Comparison of ENCODE assay signal across 8 cellular contexts in genomic region chr6:33696538-33697518, GRCh38. TPM values are rescaled to one million over a fixed set of nuclear protein-coding genes. Genes with fewer than 3 reads are reported as not detected.
A peak's percentile ranks its signal among the peaks of the same experiment; 100 is the strongest.
DNase-seq lines count a peak whose midpoint lies in the region; ATAC-seq, FAIRE-seq and TF ChIP-seq lines count a peak whose summit lies in the region.

No MANE protein-coding gene starts in this region.

- no peak overlapping the region for H3K14ac ChIP-seq in H1 (ENCODE audit: insufficient read length)

- no peak overlapping the region for H3K4ac ChIP-seq in H1 (replicated peaks; ENCODE audit: insufficient read length, low read depth, low read length)

- H3K27me3 ChIP-seq in AG04450 (ENCODE audit: control insufficient read depth, insufficient read depth, low read length): no peaks in the 10 kb centered on the region
- H3K27me3 ChIP-seq in H1 (replicated peaks in 1 of 4; ENCODE audit: control insufficient read depth in 3 of 4, extremely low read depth in 1 of 4, insufficient read depth in 3 of 4, low read length in 3 of 4): no peaks in the 10 kb centered on the region

- no peak for TF ChIP-seq POLR2A in H1 (IDR thresholded peaks at IDR 0.05; ENCODE audit: control extremely low read depth in 1 of 2, low read depth in 2 of 2, low read length in 2 of 2)

- no peak overlapping the region for H4K8ac ChIP-seq in H1 (ENCODE audit: extremely low read depth, insufficient read depth, low read length)

- POLR2A ChIA-PET in AG04450 (lab: Yijun Ruan, JAX) (no interaction called here), H1 (lab: Charles Lee; ENCODE audit: partially characterized antibody) (interaction anchor here (0.5 to 1.8 kb wide), 8 partner anchors 9 to 294 kb away, joined by 3 to 7 read pairs (median 3); partner anchors contain the start of genes ITPR3 and UQCC2)

- H3K79me2 ChIP-seq in H1 (ENCODE audit: control insufficient read depth in 1 of 2, insufficient read depth in 2 of 2, low read length in 2 of 2): no peaks in the 10 kb centered on the region

- 84% methylated on average over 15 of the region's 15 CpGs; no CpG with 5 or more reads in 1 of the 2 experiments for WGBS in H1 (ENCODE audit: extremely low coverage in 1 of 2, insufficient coverage in 1 of 2, insufficient read length in 1 of 2, insufficient replicate concordance in 2 of 2, low coverage in 1 of 2, low lambda C conversion rate in 2 of 2, missing lambda C conversion rate in 1 of 2), 2 experiments

- H3K18ac ChIP-seq in H1 (ENCODE audit: extremely low read depth, low read length): no peak overlapping the region

- H3K9ac ChIP-seq in H1 (replicated peaks in 1 of 4; ENCODE audit: extremely low read depth in 1 of 4, low read depth in 3 of 4, low read length in 3 of 4): no peak overlapping the region

- no peak overlapping the region for H4K91ac ChIP-seq in H1 (replicated peaks; ENCODE audit: insufficient read length, low read length)

- H2BK20ac ChIP-seq in H1 (ENCODE audit: low read length): no peak overlapping the region

- ATAC-seq in omental fat pad (ENCODE audit: low FRiP score) (peak; percentile 46), GM18511 (IDR thresholded peaks at IDR 0.05; ENCODE audit: unreplicated experiment) (no peak), GM18868 (IDR thresholded peaks at IDR 0.05; ENCODE audit: unreplicated experiment) (no peak), GM18867 (IDR thresholded peaks at IDR 0.05; ENCODE audit: unreplicated experiment) (no peak)

- no peak for TF ChIP-seq EP300 in H1 (IDR thresholded peaks at IDR 0.05; ENCODE audit: borderline replicate concordance in 1 of 2, low read depth in 2 of 2, low read length in 2 of 2)

- no peak overlapping the region for H3K4me2 ChIP-seq in H1 (ENCODE audit: insufficient read depth in 1 of 2, low read depth in 2 of 2, low read length in 2 of 2)

- 0 out of 2 replicates have a peak overlapping the region, but pooled peaks have one; percentile 18 for H2BK5ac ChIP-seq in H1 (ENCODE audit: low read depth, low read length)

- H3K27ac ChIP-seq in AG04450 (ENCODE audit: low read depth, low read length): no peak overlapping the region
- no peak overlapping the region for H3K27ac ChIP-seq in H1 (ENCODE audit: low read depth, low read length)

- H3K79me1 ChIP-seq in H1 (ENCODE audit: low read depth, low read length): no peaks in the 10 kb centered on the region

- H3K4me3 ChIP-seq in AG04450 (ENCODE audit: low read depth, low read length) (no peak overlapping the region), H1 (ENCODE audit: extremely low read depth in 1 of 4, insufficient read depth in 2 of 4, low read depth in 3 of 4, low read length in 4 of 4) (no peak overlapping the region)

- H3K9me3 ChIP-seq in AG04450 (ENCODE audit: control insufficient read depth, insufficient read depth, low read length) (no peaks in the 10 kb centered on the region; the same call in 1 of the 2 replicates), H1 (ENCODE audit: insufficient read depth in 2 of 2, low read depth in 1 of 2, low read length in 1 of 2) (no peaks in the 10 kb centered on the region)

- H2AFZ ChIP-seq in H1 (ENCODE audit: low read length): no peak overlapping the region

- TF ChIP-seq RAD21 in H1 (IDR thresholded peaks at IDR 0.05 in 1 of 2, conservative IDR thresholded peaks at IDR 0.05 in 1 of 2; ENCODE audit: low read depth in 2 of 2, low read length in 2 of 2): no peak

- H2BK12ac ChIP-seq in H1 (ENCODE audit: low read depth, low read length): no peak overlapping the region

- no peak overlapping the region for H3K56ac ChIP-seq in H1 (replicated peaks; ENCODE audit: insufficient read length, low read depth, low read length)

- H2BK15ac ChIP-seq in H1 (ENCODE audit: low read length): 0 out of 2 replicates have a peak overlapping the region, but pooled peaks have one; percentile 16

- DNase-seq in AG04450 (ENCODE audit: low read depth, low spot score) (peak; percentile 15), HCEC 1CT (peak; percentile 57), SK-MEL-5 (ENCODE audit: low read depth, low spot score) (peak; percentile 69), H1 (ENCODE audit: low read depth in 1 of 2, low spot score in 2 of 2) (no peak), omental fat pad (ENCODE audit: low spot score) (no peak)

- peaks cover 26 to 65% (median 33%) of the 10 kb centered on the region in 4 experiments for H3K36me3 ChIP-seq in H1 (ENCODE audit: control insufficient read depth in 2 of 4, insufficient read depth in 4 of 4, low read length in 3 of 4)

- no peak overlapping the region for H2BK120ac ChIP-seq in H1 (replicated peaks; ENCODE audit: low read depth, low read length)

- H3K23ac ChIP-seq in H1 (ENCODE audit: insufficient read length): no peak overlapping the region

- TF ChIP-seq CTCF in AG04450 (IDR thresholded peaks at IDR 0.05; ENCODE audit: low read depth, low read length): no peak
- TF ChIP-seq CTCF in H1 (IDR thresholded peaks at IDR 0.05; ENCODE audit: control extremely low read depth in 1 of 3, insufficient read depth in 1 of 3, low read depth in 1 of 3, low read length in 3 of 3): no peak
- TF ChIP-seq CTCF in omental fat pad (IDR thresholded peaks at IDR 0.05): no peak

- no peak overlapping the region for H2AK5ac ChIP-seq in H1 (ENCODE audit: low read depth, low read length)

- peaks cover 7 to 12% of the 10 kb centered on the region in 2 experiments for H4K20me1 ChIP-seq in H1 (replicated peaks in 1 of 2; ENCODE audit: control insufficient read depth in 1 of 2, insufficient read depth in 2 of 2, low read length in 2 of 2)

- FAIRE-seq in H1 (lab: Jason Lieb, UNC): no peak

- no peak overlapping the region for H4K5ac ChIP-seq in H1 (ENCODE audit: insufficient read length, low read depth, low read length)

- in situ Hi-C loops in SK-MEL-5 (cut with HindIII; ENCODE audit: low pct_unique_long_range_greater_than_20kb, low sequenced_read_pairs): no loop called here

- CTCF ChIA-PET in AG04450 (lab: Charles Lee): interaction anchor here (0.6 to 2.0 kb wide), 8 partner anchors 9 to 118 kb away, joined by 3 to 17 read pairs (median 4); partner anchors contain the start of gene UQCC2
- CTCF ChIA-PET in H1 (lab: Charles Lee; ENCODE audit: partially characterized antibody): interaction anchor here (0.7 to 1.9 kb wide), 17 partner anchors 11 to 221 kb away, joined by 3 to 14 read pairs (median 4); partner anchors contain the start of gene UQCC2

- no peaks in the 10 kb centered on the region for H3K23me2 ChIP-seq in H1 (ENCODE audit: low read depth, low read length)

- peaks cover 0 to 7% (median under 1%) of the 10 kb centered on the region in 4 experiments; a peak in 3 of 7 replicates for H3K4me1 ChIP-seq in H1 (replicated peaks in 1 of 4; ENCODE audit: control insufficient read depth in 3 of 4, insufficient read depth in 4 of 4, low read length in 3 of 4)

TF ChIP-seq in H1, 55 proteins besides CTCF, POLR2A, EP300 and RAD21:
- TF ChIP-seq POLR2AphosphoS5 (IDR thresholded peaks at IDR 0.05; ENCODE audit: low read depth, low read length) (peak; percentile 31; the same call in 1 of the 2 replicates), FOSL1 (IDR thresholded peaks at IDR 0.05; ENCODE audit: insufficient read depth, low read depth, low read length) (no peak), TAF7 (optimal IDR thresholded peaks at IDR 0.05; ENCODE audit: borderline replicate concordance, low read depth, low read length) (no peak)

RNA-seq across cellular contexts. Expression of gene UQCC2, which starts 14.7 kb away (rescaled TPM):
- polyA plus RNA-seq in AG04450 (2011; rRNA removed) (67.9 and 84.1 TPM in 2 replicates), H1 (2011; rRNA removed) (44.1 and 52.1 TPM in 2 replicates)
- polyA minus RNA-seq in AG04450 (2011; rRNA and poly(A)+ RNA removed): 15.2 and 23.4 TPM in 2 replicates
- total RNA-seq in SK-MEL-5 (2014; rRNA removed; shearing (Covaris generic)): 36.1 and 40.1 TPM in 2 replicates
- polyA plus RNA-seq in SK-MEL-5 (2015; cell fraction: cytosol; rRNA removed): 31.1 and 32.0 TPM in 2 replicates
- 41.3 and 53.5 TPM in 2 replicates for polyA plus RNA-seq in SK-MEL-5 (2015; cell fraction: nucleus; rRNA removed)
- 104 and 107 TPM in 2 replicates for total RNA-seq in H1 (2021; fragmentation: NEBNext Ultra II Directional; extraction: Animal tissue kit (Norgen Biotek cat#: 25700))
- polyA plus RNA-seq in H1 (2011; cell fraction: cytosol; rRNA removed): 57.4 TPM
- 62.0 TPM for polyA plus RNA-seq in H1 (2011; cell fraction: nucleus; rRNA removed)
- polyA plus RNA-seq in H1 (2012, experiment 1 of 2): 117 to 214 TPM (median 170 TPM) in 4 replicates
- 56.3 TPM for polyA plus RNA-seq in H1 (2012, experiment 2 of 2)
- 88.8 TPM for polyA plus RNA-seq in H1 (2013, experiment 1 of 2)
- 97.1 TPM for polyA plus RNA-seq in H1 (2013, experiment 2 of 2)
- 13.7 and 13.9 TPM in 2 replicates for polyA minus RNA-seq in H1 (2011; rRNA and poly(A)+ RNA removed)
- polyA minus RNA-seq in H1 (2011; cell fraction: cytosol; rRNA and poly(A)+ RNA removed): 12.4 TPM
- 21.4 TPM for polyA minus RNA-seq in H1 (2011; cell fraction: nucleus; rRNA and poly(A)+ RNA removed)
- total RNA-seq in omental fat pad: 10 to 100 TPM; 10.4 to 19.6 (median 15.5) TPM

RNA-seq across cellular contexts. Expression of gene IP6K3, which starts 49.9 kb away (rescaled TPM):
- polyA plus RNA-seq in AG04450 (2011; rRNA removed) (1.1 and 1.6 TPM in 2 replicates), H1 (2011; rRNA removed) (0.73 and 0.93 TPM in 2 replicates)
- polyA minus RNA-seq in AG04450 (2011; rRNA and poly(A)+ RNA removed): 0.91 and 2.1 TPM in 2 replicates
- total RNA-seq in SK-MEL-5 (2014; rRNA removed; shearing (Covaris generic)): not detected in 2 replicates
- polyA plus RNA-seq in SK-MEL-5 (2015; cell fraction: cytosol; rRNA removed): not detected in 2 replicates
- polyA plus RNA-seq in SK-MEL-5 (2015; cell fraction: nucleus; rRNA removed): not detected in 2 replicates
- total RNA-seq in H1 (2021; fragmentation: NEBNext Ultra II Directional; extraction: Animal tissue kit (Norgen Biotek cat#: 25700)): 0.22 and 0.23 TPM in 2 replicates
- 0.72 TPM for polyA plus RNA-seq in H1 (2011; cell fraction: cytosol; rRNA removed)
- 0.80 TPM for polyA plus RNA-seq in H1 (2011; cell fraction: nucleus; rRNA removed)
- 0.25 to 0.81 TPM (median 0.46 TPM) in 4 replicates for polyA plus RNA-seq in H1 (2012, experiment 1 of 2)
- polyA plus RNA-seq in H1 (2012, experiment 2 of 2): 0.26 TPM
- 0.14 TPM for polyA plus RNA-seq in H1 (2013, experiment 1 of 2)
- polyA plus RNA-seq in H1 (2013, experiment 2 of 2): 0.13 TPM
- polyA minus RNA-seq in H1 (2011; rRNA and poly(A)+ RNA removed): 0.66 and 0.69 TPM in 2 replicates
- polyA minus RNA-seq in H1 (2011; cell fraction: cytosol; rRNA and poly(A)+ RNA removed): not detected
- polyA minus RNA-seq in H1 (2011; cell fraction: nucleus; rRNA and poly(A)+ RNA removed): 1.00 TPM
- total RNA-seq in omental fat pad: 1 to 10 TPM in 1 of 4 donors, under 1 TPM in 3; 0.19 to 2.2 (median 0.45) TPM

Comparison
In these comparisons a context has a peak if more than half of its experiments do, and no peak if none do; other contexts are left out.
1. DNase-seq: peak in AG04450 (single experiment), HCEC 1CT (single experiment) and SK-MEL-5 (single experiment); none in H1 (0 of 2) and omental fat pad (single experiment).